In genomic region chr6:79330723-79331122, GRCh38 we compare ENCODE assay signal across 26 cellular contexts.
DNase-seq lines count a peak whose midpoint lies in the region; ATAC-seq, FAIRE-seq and TF ChIP-seq lines count a peak whose summit lies in the region.
"Had no signal": no experiment of that assay in that cellular context is flagged by ENCODE, and none has a peak within 500 bp of the region (broad histone marks: within the 10 kb centered on the region; RNA-seq: fewer than 3 reads in every experiment).

No MANE protein-coding gene starts in this region.

- H3K9me2 ChIP-seq in PC-9 (ENCODE audit: insufficient read depth) = no peaks in the 10 kb centered on the region

- H3K79me2 ChIP-seq in PC-9 (ENCODE audit: low read depth) = no peaks in the 10 kb centered on the region

- no peaks in the 10 kb centered on the region for H3K4me1 ChIP-seq in PC-9 (replicated peaks; ENCODE audit: insufficient read depth)
- H3K4me1 ChIP-seq: BLaER1, SJSA1 had no signal

- H3K9me3 ChIP-seq in PC-9 (ENCODE audit: insufficient read depth, low read depth) = no peaks in the 10 kb centered on the region
- H3K9me3 ChIP-seq: BLaER1, SJSA1 had no signal

- no peaks in the 10 kb centered on the region for H3K36me3 ChIP-seq in PC-9 (ENCODE audit: low read depth)
- H3K36me3 ChIP-seq: BLaER1, SJSA1 had no signal

- intact Hi-C loops in PC-9 (cut with micrococcal nuclease; ENCODE audit: unreplicated experiment) = no loop called here

- H3K4me3 ChIP-seq in epithelial cell of esophagus (ENCODE audit: low read length) = no peak overlapping the region
- H3K4me3 ChIP-seq in PC-9 = no peak overlapping the region
- H3K4me3 ChIP-seq: BLaER1, K562, SJSA1 had no signal

- peaks cover 41% of the 10 kb centered on the region for H3K27me3 Mint-ChIP-seq in activated T-cell treated with anti-CD3 and anti-CD28 coated beads, Interleukin-2, amount 50 U/mL, for 24 hours
- H3K27me3 Mint-ChIP-seq in activated T-cell treated with anti-CD3 and anti-CD28 coated beads, Interleukin-2, amount 50 U/mL, for 4 hours (ENCODE audit: low read depth) = peaks cover 15% of the 10 kb centered on the region
- H3K27me3 Mint-ChIP-seq in progenitor cell of endocrine pancreas = no peaks in the 10 kb centered on the region

- no peak for TF ChIP-seq CTCF in epithelial cell of esophagus (IDR thresholded peaks at IDR 0.05; ENCODE audit: insufficient read depth, low read depth, low read length, missing control alignments)
- TF ChIP-seq CTCF in progenitor cell of endocrine pancreas (IDR thresholded peaks at IDR 0.05; ENCODE audit: unreplicated experiment) = no peak
- TF ChIP-seq CTCF in PC-9 (conservative IDR thresholded peaks at IDR 0.05) = no peak

- no peak for ATAC-seq in activated T-cell treated with anti-CD3 and anti-CD28 coated beads, Interleukin-2, amount 50 U/mL, for 4 hours
- ATAC-seq: K562, Right ventricle myocardium inferior had no signal

- no peak overlapping the region for H3K4me2 ChIP-seq in PC-9
- H3K4me2 ChIP-seq: BLaER1 had no signal

- no peak overlapping the region for H2AFZ ChIP-seq in PC-9

- H3K9me3 Mint-ChIP-seq in activated T-cell treated with anti-CD3 and anti-CD28 coated beads, Interleukin-2, amount 50 U/mL, for 24 hours = no peaks in the 10 kb centered on the region
- no peaks in the 10 kb centered on the region for H3K9me3 Mint-ChIP-seq in activated T-cell treated with anti-CD3 and anti-CD28 coated beads, Interleukin-2, amount 50 U/mL, for 4 hours
- H3K9me3 Mint-ChIP-seq in progenitor cell of endocrine pancreas (ENCODE audit: low read depth) = no peaks in the 10 kb centered on the region
- H3K9me3 Mint-ChIP-seq: CD4-positive, alpha-beta T cell had no signal

- no peaks in the 10 kb centered on the region for H3F3A ChIP-seq in PC-9 (ENCODE audit: insufficient read depth, low read depth)

- DNase-seq in activated T-cell treated with anti-CD3 and anti-CD28 coated beads, Interleukin-2, amount 50 U/mL, for 24 hours = no peak
- no peak for DNase-seq in activated T-cell treated with anti-CD3 and anti-CD28 coated beads, Interleukin-2, amount 50 U/mL, for 4 hours
- DNase-seq in GM19239 (ENCODE audit: insufficient read length, low spot score) (no peak), RKO (ENCODE audit: low spot score) (peak; percentile 28), epithelial cell of esophagus (ENCODE audit: low read depth) (peak; percentile 60), progenitor cell of endocrine pancreas (ENCODE audit: low spot score, unreplicated experiment) (no peak), PC-9 (no peak), cerebellum (ENCODE audit: low spot score) (no peak)
- DNase-seq: ACHN; CD4-positive, alpha-beta T cell; COR-L47; DMS79 treated with DMSO at 0.1 percent for 48 hours; NCI-H1092 treated with DMSO at 0.1 percent for 48 hours; NCI-H1436 treated with DMSO at 0.1 percent for 48 hours; NCI-H1930; NCI-H226; NCI-H510A treated with DMSO at 0.1 percent for 48 hours; NCI-H774; NK-92 treated with Interleukin-12 subunit alpha and Interleukin-12 subunit beta, amount 100 ng/mL, for 24 hours had no signal

- CTCF ChIA-PET in PC-9 (lab: Charles Lee) = no interaction called here

- H3K27ac ChIP-seq in PC-9 = no peak overlapping the region
- H3K27ac ChIP-seq: 22Rv1, BLaER1, SJSA1 had no signal

- no peaks in the 10 kb centered on the region for H3K36me3 Mint-ChIP-seq in activated T-cell treated with anti-CD3 and anti-CD28 coated beads, Interleukin-2, amount 50 U/mL, for 24 hours (ENCODE audit: low read depth)
- no peaks in the 10 kb centered on the region for H3K36me3 Mint-ChIP-seq in activated T-cell treated with anti-CD3 and anti-CD28 coated beads, Interleukin-2, amount 50 U/mL, for 4 hours (ENCODE audit: insufficient read depth)
- H3K36me3 Mint-ChIP-seq in progenitor cell of endocrine pancreas (ENCODE audit: insufficient read depth) = no peaks in the 10 kb centered on the region

- peak overlapping the region; percentile 51 for H3K27ac Mint-ChIP-seq in activated T-cell treated with anti-CD3 and anti-CD28 coated beads, Interleukin-2, amount 50 U/mL, for 24 hours
- no peak overlapping the region for H3K27ac Mint-ChIP-seq in progenitor cell of endocrine pancreas
- H3K27ac Mint-ChIP-seq: CD4-positive, alpha-beta T cell had no signal

- H3K4me1 Mint-ChIP-seq in activated T-cell treated with anti-CD3 and anti-CD28 coated beads, Interleukin-2, amount 50 U/mL, for 24 hours (ENCODE audit: low read depth) = peaks cover 30% of the 10 kb centered on the region
- no peaks in the 10 kb centered on the region for H3K4me1 Mint-ChIP-seq in activated T-cell treated with anti-CD3 and anti-CD28 coated beads, Interleukin-2, amount 50 U/mL, for 4 hours (ENCODE audit: low read depth)
- peaks cover 8% of the 10 kb centered on the region for H3K4me1 Mint-ChIP-seq in progenitor cell of endocrine pancreas (ENCODE audit: low read depth)

- no TSS peak for BruUV-seq in PC-9 (replicated peaks; lab: Mats Ljungman, UMichigan)

- peak; percentile 23 for FAIRE-seq in GM19239 (lab: Jason Lieb, UNC)
- FAIRE-seq: H1, K562, RCC 7860 had no signal

- POLR2A ChIA-PET in PC-9 (lab: Charles Lee; ENCODE audit: unreplicated experiment) = no interaction called here

- H3K27me3 ChIP-seq in PC-9 (ENCODE audit: insufficient read depth, low read depth) = no peaks in the 10 kb centered on the region
- H3K27me3 ChIP-seq: BLaER1, SJSA1 had no signal

- H4K20me1 ChIP-seq in PC-9 (ENCODE audit: insufficient read depth) = no peaks in the 10 kb centered on the region
- H4K20me1 ChIP-seq: BLaER1 had no signal

- no peak overlapping the region for H3K4me3 Mint-ChIP-seq in activated T-cell treated with anti-CD3 and anti-CD28 coated beads, Interleukin-2, amount 50 U/mL, for 24 hours
- no peak overlapping the region for H3K4me3 Mint-ChIP-seq in activated T-cell treated with anti-CD3 and anti-CD28 coated beads, Interleukin-2, amount 50 U/mL, for 4 hours
- no peak overlapping the region for H3K4me3 Mint-ChIP-seq in progenitor cell of endocrine pancreas (ENCODE audit: low read depth)
- H3K4me3 Mint-ChIP-seq: CD4-positive, alpha-beta T cell had no signal

Comparison
In these comparisons a context has a peak if more than half of its experiments do, and no peak if none do; other contexts are left out.
1. DNase-seq: peak in RKO (single experiment) and epithelial cell of esophagus (single experiment); none in activated T-cell treated with anti-CD3 and anti-CD28 coated beads, Interleukin-2, amount 50 U/mL, for 24 hours (single experiment), activated T-cell treated with anti-CD3 and anti-CD28 coated beads, Interleukin-2, amount 50 U/mL, for 4 hours (single experiment), GM19239 (single experiment), progenitor cell of endocrine pancreas (single experiment), PC-9 (0 of 2) and cerebellum (single experiment).